18 cellular contexts compared by ENCODE assay signal in genomic region chr13:49933511-49933910, GRCh38. TPM values are rescaled to one million over a fixed set of nuclear protein-coding genes. Genes with fewer than 3 reads are reported as not detected.
DNase-seq lines count a peak whose midpoint lies in the region; ATAC-seq and TF ChIP-seq lines count a peak whose summit lies in the region.
"Had no signal": no experiment of that assay in that cellular context is flagged by ENCODE, and none has a peak within 500 bp of the region (broad histone marks: within the 10 kb centered on the region; RNA-seq: fewer than 3 reads in every experiment).

No MANE protein-coding gene starts in this region.

- H3K79me1 ChIP-seq in IMR-90 (ENCODE audit: low read depth in 1 of 2, low read length in 2 of 2): peaks cover 11 to 39% of the 10 kb centered on the region in 2 experiments

- ATAC-seq in IMR-90 (ENCODE audit: low read depth): no peak
- no peak for ATAC-seq in psoas muscle
- no peak for ATAC-seq in stimulated activated naive B cell treated with anti-CD40 and anti-IgM and Interleukin-4, amounts not matched to agents 10 μg/mL and 1 μg/mL and 100 μg/mL, for 72 hours (replicated peaks)

- no peak for TF ChIP-seq CTCF in IMR-90 (conservative IDR thresholded peaks at IDR 0.05; ENCODE audit: low read depth, low read length)
- TF ChIP-seq CTCF in mammary epithelial cell (conservative IDR thresholded peaks at IDR 0.05 in 1 of 2, IDR thresholded peaks at IDR 0.05 in 1 of 2; ENCODE audit: extremely low read depth in 1 of 2, insufficient read depth in 1 of 2, low read depth in 1 of 2, low read length in 2 of 2): no peak
- no peak for TF ChIP-seq CTCF in psoas muscle (IDR thresholded peaks at IDR 0.05)
- no peak for TF ChIP-seq CTCF in brain microvascular endothelial cell (IDR thresholded peaks at IDR 0.05; ENCODE audit: low read depth, low read length, missing control alignments)

- CTCF ChIA-PET in IMR-90 (lab: Yijun Ruan, JAX) (interaction anchor here (0.8 to 1.5 kb wide), 2 partner anchors 43 to 64 kb away, joined by 3 to 5 read pairs; no protein-coding TSS in a partner anchor), mammary epithelial cell (lab: Charles Lee; ENCODE audit: low non-redundant PET) (no interaction called here)

- H2BK120ac ChIP-seq in IMR-90 (ENCODE audit: low read depth, low read length): no peak overlapping the region

- in situ Hi-C loops in IMR-90 (cut with MboI; ENCODE audit: low sequenced_read_pairs) (no loop called here), mammary epithelial cell (cut with MboI; ENCODE audit: low sequenced_read_pairs in 2 of 2) (no loop called here), brain microvascular endothelial cell (cut with HindIII; ENCODE audit: low pct_ligation_motif_present, low sequenced_read_pairs) (no loop called here)

- H2AK9ac ChIP-seq in IMR-90 (replicated peaks; ENCODE audit: low read depth, low read length, poor library complexity): no peak overlapping the region

- H3K4ac ChIP-seq in IMR-90 (ENCODE audit: low read depth, low read length): no peak overlapping the region

- no peak overlapping the region for H3K18ac ChIP-seq in IMR-90 (ENCODE audit: low read depth, low read length)

- BruUV-seq in IMR-90 (replicated peaks; lab: Mats Ljungman, UMichigan) (no TSS peak), mammary epithelial cell (replicated peaks; lab: Mats Ljungman, UMichigan) (no TSS peak)

- DNase-seq in IMR-90 (no peak), mammary epithelial cell (no peak), psoas muscle (no peak), head of caudate nucleus (no peak), NCI-H1105 treated with DMSO at 0.1 percent for 48 hours (lab: John Stamatoyannopoulos, UW) (no peak), brain microvascular endothelial cell (no peak)
- no peak for DNase-seq in stimulated activated naive B cell treated with anti-CD40 and anti-IgM and Interleukin-4, amounts not matched to agents 10 μg/mL and 1 μg/mL and 100 μg/mL, for 72 hours
- DNase-seq: C1 segment of cervical spinal cord, COR-L47, DMS153, H7, NCI-H146, NCI-H2081, NCI-H510A treated with DMSO at 0.1 percent for 48 hours, NCI-H82, PC-9, SJCRH30 had no signal

- H3K4me1 Mint-ChIP-seq in stimulated activated naive B cell treated with anti-CD40 and anti-IgM and Interleukin-4, amounts not matched to agents 10 μg/mL and 1 μg/mL and 100 μg/mL, for 72 hours: peaks cover 13 to 18% of the 10 kb centered on the region in 2 donors

- no peak for TF ChIP-seq RAD21 in IMR-90 (IDR thresholded peaks at IDR 0.05; ENCODE audit: low read length)

- H4K20me1 ChIP-seq in IMR-90 (ENCODE audit: insufficient read depth, low read length) (no peaks in the 10 kb centered on the region), mammary epithelial cell (ENCODE audit: insufficient read depth, low read length) (no peaks in the 10 kb centered on the region)

- H2AFZ ChIP-seq in ACC112 (ENCODE audit: low read length, unreplicated experiment): no peak overlapping the region
- H2AFZ ChIP-seq in IMR-90 (replicated peaks; ENCODE audit: low read length, poor library complexity): no peak overlapping the region
- no peak overlapping the region for H2AFZ ChIP-seq in mammary epithelial cell (ENCODE audit: low read depth, low read length)
- H2AFZ ChIP-seq: PC-9 had no signal

- H3K4me3 Mint-ChIP-seq in stimulated activated naive B cell treated with anti-CD40 and anti-IgM and Interleukin-4, amounts not matched to agents 10 μg/mL and 1 μg/mL and 100 μg/mL, for 72 hours: no peak overlapping the region

- H3K4me3 ChIP-seq in ACC112 (ENCODE audit: low read depth, low read length): peak overlapping the region; percentile 44; the same call in 1 of the 2 replicates
- H3K4me3 ChIP-seq in IMR-90 (ENCODE audit: insufficient read depth, low read depth, low read length): no peak overlapping the region
- no peak overlapping the region for H3K4me3 ChIP-seq in mammary epithelial cell (replicated peaks in 1 of 3; ENCODE audit: insufficient read depth in 1 of 3, low read depth in 2 of 3, low read length in 3 of 3)
- peak overlapping the region; percentile 90 for H3K4me3 ChIP-seq in psoas muscle
- H3K4me3 ChIP-seq in brain microvascular endothelial cell (ENCODE audit: low read depth, low read length): no peak overlapping the region
- H3K4me3 ChIP-seq: PC-9, SJCRH30 had no signal

- H4K91ac ChIP-seq in IMR-90 (ENCODE audit: insufficient read depth, low read depth, low read length): no peak overlapping the region

- H3K36me3 Mint-ChIP-seq in stimulated activated naive B cell treated with anti-CD40 and anti-IgM and Interleukin-4, amounts not matched to agents 10 μg/mL and 1 μg/mL and 100 μg/mL, for 72 hours: peaks cover 2 to 15% of the 10 kb centered on the region in 2 donors

- 100% methylated on average over 1 of the region's 7 CpGs; no CpG with 5 or more reads in 1 of the 2 experiments for WGBS in IMR-90 (ENCODE audit: extremely low coverage in 2 of 2, insufficient read length in 1 of 2), 2 experiments
- WGBS in mammary epithelial cell (ENCODE audit: low coverage, missing lambda C conversion rate): 94% methylated on average over 4 of the region's 7 CpGs
- 90 to 93% (median 92%) methylated on average over 7 of the region's 7 CpGs for WGBS in psoas muscle, 3 donors

- no peak overlapping the region for H3K14ac ChIP-seq in IMR-90 (replicated peaks; ENCODE audit: low read depth, low read length)

- intact Hi-C loops in IMR-90 (cut with micrococcal nuclease): loop anchor here (10.0 kb wide), 3 partner anchors 239 to 981 kb away; partner anchors contain the start of gene EBPL
- intact Hi-C loops in mammary epithelial cell (cut with micrococcal nuclease): no loop called here
- intact Hi-C loops in psoas muscle (cut with DNase I): loop anchor here in 1 of 2 donors (2.0 to 10.0 kb wide), 2 partner anchors 69 to 279 kb away; no protein-coding TSS in a partner anchor
- intact Hi-C loops in head of caudate nucleus (cut with DNase I): no loop called here

- POLR2A ChIA-PET in IMR-90 (lab: Charles Lee; ENCODE audit: unreplicated experiment): no interaction called here

- H4K5ac ChIP-seq in IMR-90 (ENCODE audit: low read depth, low read length): no peak overlapping the region

- H3K4me2 ChIP-seq in IMR-90 (ENCODE audit: low read depth, low read length) (peak overlapping the region; percentile 39; the same call in 1 of the 2 replicates), mammary epithelial cell (ENCODE audit: insufficient read depth, low read depth, low read length) (peak overlapping the region; percentile 18)

- peaks cover 18% of the 10 kb centered on the region for H3K4me1 ChIP-seq in ACC112 (ENCODE audit: control insufficient read depth, insufficient read depth, low read length, unreplicated experiment)
- H3K4me1 ChIP-seq in IMR-90 (ENCODE audit: control insufficient read depth, insufficient read depth, low read length): peaks cover 4% of the 10 kb centered on the region; the same call in 1 of the 2 replicates
- peaks cover 5% of the 10 kb centered on the region for H3K4me1 ChIP-seq in mammary epithelial cell (ENCODE audit: insufficient read depth, low read length)
- peaks cover 29% of the 10 kb centered on the region for H3K4me1 ChIP-seq in psoas muscle

- H3K9me3 ChIP-seq in IMR-90 (ENCODE audit: control insufficient read depth, insufficient read depth, low read length) (no peaks in the 10 kb centered on the region), mammary epithelial cell (replicated peaks; ENCODE audit: insufficient read depth, low read length) (no peaks in the 10 kb centered on the region), psoas muscle (no peaks in the 10 kb centered on the region)
- H3K9me3 ChIP-seq: SJCRH30 had no signal

- no peaks in the 10 kb centered on the region for H3K27me3 Mint-ChIP-seq in stimulated activated naive B cell treated with anti-CD40 and anti-IgM and Interleukin-4, amounts not matched to agents 10 μg/mL and 1 μg/mL and 100 μg/mL, for 72 hours

- no peak overlapping the region for H2AK5ac ChIP-seq in IMR-90 (ENCODE audit: low read depth, low read length)

- no peak overlapping the region for H2BK20ac ChIP-seq in IMR-90 (ENCODE audit: low read depth, low read length)

- peaks cover 4% of the 10 kb centered on the region for H3K9me1 ChIP-seq in IMR-90 (ENCODE audit: insufficient read depth, low read length)

- H3K27ac Mint-ChIP-seq in stimulated activated naive B cell treated with anti-CD40 and anti-IgM and Interleukin-4, amounts not matched to agents 10 μg/mL and 1 μg/mL and 100 μg/mL, for 72 hours: no peak overlapping the region

- no peak overlapping the region for H3K9ac ChIP-seq in IMR-90 (ENCODE audit: low read depth, low read length)
- no peak overlapping the region for H3K9ac ChIP-seq in mammary epithelial cell (ENCODE audit: insufficient read depth, low read length)

- H3K56ac ChIP-seq in IMR-90 (ENCODE audit: extremely low read depth, insufficient read depth, low read length): no peak overlapping the region

- H3K27ac ChIP-seq in ACC112 (ENCODE audit: low read depth, low read length) (no peak overlapping the region), IMR-90 (ENCODE audit: insufficient read depth, low read length) (no peak overlapping the region), mammary epithelial cell (ENCODE audit: insufficient read depth, low read depth, low read length) (no peak overlapping the region), psoas muscle (no peak overlapping the region), brain microvascular endothelial cell (no peak overlapping the region)
- H3K27ac ChIP-seq: PC-9, SJCRH30 had no signal

- peak overlapping the region; percentile 1 for H2BK5ac ChIP-seq in IMR-90 (ENCODE audit: low read depth, low read length, poor library complexity, severe bottlenecking)

- no peaks in the 10 kb centered on the region for H3K27me3 ChIP-seq in ACC112 (ENCODE audit: insufficient read depth, low read length)
- no peaks in the 10 kb centered on the region for H3K27me3 ChIP-seq in IMR-90 (ENCODE audit: control insufficient read depth, insufficient read depth, low read length)
- H3K27me3 ChIP-seq in mammary epithelial cell (ENCODE audit: insufficient read depth, low read length): no peaks in the 10 kb centered on the region
- H3K27me3 ChIP-seq in psoas muscle (ENCODE audit: insufficient read depth in 3 of 3, low read length in 2 of 3): no peaks in the 10 kb centered on the region
- no peaks in the 10 kb centered on the region for H3K27me3 ChIP-seq in brain microvascular endothelial cell (replicated peaks)
- H3K27me3 ChIP-seq: SJCRH30 had no signal

- H3K9me3 Mint-ChIP-seq in stimulated activated naive B cell treated with anti-CD40 and anti-IgM and Interleukin-4, amounts not matched to agents 10 μg/mL and 1 μg/mL and 100 μg/mL, for 72 hours: no peaks in the 10 kb centered on the region

- H3K36me3 ChIP-seq in ACC112 (ENCODE audit: insufficient read depth, low read length): no peaks in the 10 kb centered on the region; the same call in 1 of the 2 replicates
- peaks cover 3% of the 10 kb centered on the region; the same call in 1 of the 2 replicates for H3K36me3 ChIP-seq in IMR-90 (ENCODE audit: control insufficient read depth, insufficient read depth, low read length)
- peaks cover 6% of the 10 kb centered on the region for H3K36me3 ChIP-seq in mammary epithelial cell (ENCODE audit: insufficient read depth, low read length)
- H3K36me3 ChIP-seq in psoas muscle (ENCODE audit: insufficient read depth in 1 of 2, low read depth in 1 of 2): peaks cover 0 to 31% of the 10 kb centered on the region in 2 donors
- H3K36me3 ChIP-seq in brain microvascular endothelial cell (replicated peaks): no peaks in the 10 kb centered on the region

- H3K79me2 ChIP-seq in ACC112 (ENCODE audit: control insufficient read depth, insufficient read depth, low read length, unreplicated experiment) (peaks cover 36% of the 10 kb centered on the region), mammary epithelial cell (ENCODE audit: insufficient read depth, low read length) (peaks cover 48% of the 10 kb centered on the region)

- dilution Hi-C loops in IMR-90 (cut with HindIII; ENCODE audit: low sequenced_read_pairs, unreplicated experiment) (no loop called here), mammary epithelial cell (cut with HindIII; ENCODE audit: low sequenced_read_pairs) (no loop called here)

- H4K8ac ChIP-seq in IMR-90 (ENCODE audit: low read depth in 2 of 2, low read length in 2 of 2): no peak overlapping the region

- TF ChIP-seq POLR2A in IMR-90 (IDR thresholded peaks at IDR 0.05; ENCODE audit: low read depth, low read length): no peak

- H2BK15ac ChIP-seq in IMR-90 (ENCODE audit: low read depth, low read length): no peak overlapping the region

- no peak overlapping the region for H3K23ac ChIP-seq in IMR-90 (ENCODE audit: low read depth, low read length)

RNA-seq across cellular contexts. Expression of gene SPRYD7, which starts 2.6 kb away (rescaled TPM):
- total RNA-seq in IMR-90 (2012; rRNA removed) (5.6 and 9.7 TPM in 2 replicates), mammary epithelial cell (10 to 100 TPM; 12.0 to 17.0 TPM), psoas muscle (10 to 100 TPM; 12.3 to 23.8 (median 17.4) TPM)
- polyA plus RNA-seq in IMR-90 (2012; rRNA removed) (6.3 and 20.2 TPM in 2 replicates), mammary epithelial cell (7.5 TPM), psoas muscle (10 to 100 TPM in 1 of 3 donors, 1 to 10 TPM in 2; 4.7 to 16.4 (median 7.4) TPM)
- polyA plus RNA-seq in IMR-90 (2012; cell fraction: cytosol; rRNA removed): 3.1 and 3.9 TPM in 2 replicates
- 1.2 and 3.3 TPM in 2 replicates for polyA plus RNA-seq in IMR-90 (2012; cell fraction: nucleus; rRNA removed; ENCODE audit: low replicate concordance)
- polyA minus RNA-seq in mammary epithelial cell: 4.9 TPM

Comparison
In these comparisons a context has a peak if more than half of its experiments do, and no peak if none do; other contexts are left out.
1. H3K4me3 ChIP-seq: peak in ACC112 (single experiment) and psoas muscle (single experiment); none in IMR-90 (single experiment), mammary epithelial cell (0 of 3) and brain microvascular endothelial cell (single experiment).